ENCODE assay signal across 8 cellular contexts in the genomic region with DNA sequence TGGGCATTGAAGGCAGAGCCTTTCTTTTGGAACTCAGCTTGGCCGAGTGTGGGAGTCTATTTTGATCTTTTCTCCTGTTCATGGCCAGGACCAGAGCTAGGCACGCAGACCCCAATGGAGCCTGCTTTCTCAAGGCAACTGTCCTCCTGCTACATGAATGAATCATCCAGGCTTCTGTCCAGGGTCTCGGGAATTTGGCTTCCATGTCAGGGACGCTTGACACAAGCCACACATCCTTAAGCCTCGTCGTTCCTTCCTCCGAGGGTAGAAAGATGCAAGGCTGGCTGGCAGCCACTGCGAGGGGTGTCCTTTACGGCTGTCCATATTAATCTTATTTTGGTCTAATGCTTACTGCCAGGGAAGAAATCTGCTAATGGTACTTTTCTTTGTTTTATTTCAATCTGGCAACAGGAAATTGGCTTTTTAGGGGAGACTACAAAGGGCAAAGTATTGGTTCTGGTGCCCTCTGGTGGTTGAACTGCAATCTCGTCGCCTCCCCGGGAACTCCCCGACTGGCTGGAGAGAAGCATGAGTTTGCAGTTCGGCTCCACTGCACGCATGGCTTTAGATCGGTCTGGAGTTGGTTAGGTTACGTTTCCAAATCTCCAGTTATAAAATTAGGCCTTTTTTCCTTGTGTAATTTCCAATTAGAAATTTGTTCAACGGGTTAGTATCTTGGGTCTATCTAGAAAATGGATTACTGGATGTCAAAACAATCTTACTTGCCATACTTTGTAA.
DNase-seq lines count a peak whose midpoint lies in the region; ATAC-seq, FAIRE-seq and TF ChIP-seq lines count a peak whose summit lies in the region.

No MANE protein-coding gene starts in this region.

- H3K4me3 Mint-ChIP-seq in activated B cell treated with CpG ODN at 0.5 μM for 24 hours = no peak overlapping the region

- H3K27me3 ChIP-seq in bronchial epithelial cell (ENCODE audit: control insufficient read depth, insufficient read depth, low read length) = peaks cover 6% of the 10 kb centered on the region

- H3K27me3 Mint-ChIP-seq in activated B cell treated with CpG ODN at 0.5 μM for 24 hours = peaks cover 37% of the 10 kb centered on the region

- H3K36me3 Mint-ChIP-seq in activated B cell treated with CpG ODN at 0.5 μM for 24 hours (ENCODE audit: low read depth) = no peaks in the 10 kb centered on the region

- TF ChIP-seq CTCF in GM12874 (IDR thresholded peaks at IDR 0.05; ENCODE audit: insufficient read depth, low read depth, low read length) (peak; percentile 78), activated B cell treated with CpG ODN at 0.5 μM for 24 hours (IDR thresholded peaks at IDR 0.05) (peak; percentile 55), bronchial epithelial cell (IDR thresholded peaks at IDR 0.05; ENCODE audit: insufficient read depth, low read length, severe bottlenecking) (peak; percentile 86)

- POLR2A ChIA-PET in activated B cell treated with CpG ODN at 0.5 μM for 24 hours (lab: Charles Lee) = no interaction called here

- H3K4me3 ChIP-seq in bronchial epithelial cell (ENCODE audit: low read depth, low read length) = no peak overlapping the region

- peaks cover 7% of the 10 kb centered on the region for H3K4me1 Mint-ChIP-seq in activated B cell treated with CpG ODN at 0.5 μM for 24 hours

- H3K27ac Mint-ChIP-seq in activated B cell treated with CpG ODN at 0.5 μM for 24 hours = no peak overlapping the region

- ATAC-seq in HG03097 (IDR thresholded peaks at IDR 0.05; ENCODE audit: low FRiP score, unreplicated experiment) = peak; percentile 50
- ATAC-seq in activated B cell treated with CpG ODN at 0.5 μM for 24 hours (ENCODE audit: low read depth) = peak; percentile 87
- no peak for ATAC-seq in HG02970 (IDR thresholded peaks at IDR 0.05; ENCODE audit: low FRiP score, unreplicated experiment)

- DNase-seq in NCI-H2227 (lab: John Stamatoyannopoulos, UW; ENCODE audit: unreplicated experiment) (peak; percentile 85), activated B cell treated with CpG ODN at 0.5 μM for 24 hours (peak; percentile 27), bronchial epithelial cell (ENCODE audit: low read depth) (peak; percentile 62), kidney tubule cell (ENCODE audit: low spot score) (peak; percentile 76)
- peak; percentile 50 to 62 for DNase-seq in stimulated activated CD4-positive, alpha-beta T cell treated with anti-CD3 and anti-CD28 coated beads, Interleukin-1b, Interleukin-23, amount 100 ng/mL, for 4 hours (ENCODE audit: low read depth in 2 of 2)

- H3K9me3 Mint-ChIP-seq in activated B cell treated with CpG ODN at 0.5 μM for 24 hours = no peaks in the 10 kb centered on the region

- no peak for FAIRE-seq in bronchial epithelial cell (lab: Jason Lieb, UNC)

- intact Hi-C loops in activated B cell treated with CpG ODN at 0.5 μM for 24 hours (cut with micrococcal nuclease) = loop anchor here (1.0 to 5.0 kb wide), 3 partner anchors 271 to 611 kb away; no protein-coding TSS in a partner anchor

- no peaks in the 10 kb centered on the region for H3K36me3 ChIP-seq in bronchial epithelial cell (ENCODE audit: control insufficient read depth, insufficient read depth, low read length)

- CTCF ChIA-PET in activated B cell treated with CpG ODN at 0.5 μM for 24 hours (lab: Charles Lee) = interaction anchor here (0.7 to 3.3 kb wide), 7 partner anchors 9 to 612 kb away, joined by 3 to 36 read pairs (median 4); no protein-coding TSS in a partner anchor

Comparison
In these comparisons a context has a peak if more than half of its experiments do, and no peak if none do; other contexts are left out.
1. DNase-seq: peak in every context shown above with its lines; median percentile 85 in NCI-H2227; 76 in kidney tubule cell; 62 in bronchial epithelial cell; 56 in stimulated activated CD4-positive, alpha-beta T cell treated with anti-CD3 and anti-CD28 coated beads, Interleukin-1b, Interleukin-23, amount 100 ng/mL, for 4 hours; 27 in activated B cell treated with CpG ODN at 0.5 μM for 24 hours.